In the genomic region with DNA sequence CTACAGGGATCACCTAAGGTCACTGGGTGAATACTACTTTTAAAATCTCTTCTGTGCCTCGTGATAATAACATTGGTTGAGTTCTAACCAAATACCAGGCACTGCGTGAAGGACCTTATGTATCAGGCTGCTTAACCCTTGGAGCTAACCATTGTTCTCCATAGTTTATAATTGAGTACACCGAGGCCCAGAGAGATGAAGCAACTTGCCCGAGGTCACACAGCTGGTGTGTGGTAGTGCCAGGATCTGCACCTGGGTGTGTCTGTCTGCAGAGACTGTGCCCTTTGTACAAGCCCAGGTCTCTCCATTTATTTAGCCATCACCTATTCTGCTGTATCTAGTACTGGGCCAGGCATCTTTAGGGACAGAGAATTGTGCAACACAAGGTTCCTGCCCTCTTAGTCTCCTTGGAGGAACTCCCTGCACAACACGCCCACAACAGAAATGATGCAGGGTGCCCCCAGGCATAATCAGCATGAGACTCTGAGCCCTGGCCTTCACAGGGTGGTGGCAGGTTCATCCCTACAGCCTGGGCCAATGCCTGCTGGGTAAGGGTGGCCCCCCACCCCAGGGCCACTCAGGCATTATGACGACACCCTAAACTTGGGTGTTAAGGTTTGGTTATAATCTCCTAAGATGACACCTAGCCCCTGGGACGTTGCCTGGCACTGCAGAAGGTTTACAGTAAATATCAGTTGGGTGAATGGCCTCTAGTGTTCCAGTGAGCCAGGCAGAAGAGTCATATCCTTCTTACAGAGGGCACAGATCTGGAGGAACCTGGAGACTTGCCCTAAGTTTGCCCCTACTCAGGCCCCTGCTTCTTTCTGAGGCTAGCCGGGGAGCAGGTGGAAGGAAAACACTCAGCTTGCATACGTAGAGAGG, we compare ENCODE assay signal across 9 cellular contexts.
DNase-seq lines count a peak whose midpoint lies in the region; ATAC-seq and TF ChIP-seq lines count a peak whose summit lies in the region.
"Had no signal": no experiment of that assay in that cellular context is flagged by ENCODE, and none has a peak within 500 bp of the region (broad histone marks: within the 10 kb centered on the region; RNA-seq: fewer than 3 reads in every experiment).

No MANE protein-coding gene starts in this region.

- H3K27me3 ChIP-seq in rectal smooth muscle tissue (ENCODE audit: control insufficient read depth, insufficient read depth, low read length), result no peaks in the 10 kb centered on the region

- H3K4me1 ChIP-seq in rectal smooth muscle tissue (ENCODE audit: control insufficient read depth, insufficient read depth, low read length), result peaks cover 7% of the 10 kb centered on the region

- DNase-seq in ELR (ENCODE audit: low read depth) (peak; percentile 66), SKM-1 treated with dmso at 0.1 percent for 144 hours (lab: John Stamatoyannopoulos, UW; ENCODE audit: unreplicated experiment) (peak; percentile 44), foreskin fibroblast (peak; percentile 72 to 91), HK-2 (ENCODE audit: unreplicated experiment) (no peak), NAMALWA (ENCODE audit: low spot score) (no peak), NCI-H446 (lab: John Stamatoyannopoulos, UW) (no peak)
- DNase-seq: NCI-H2107 had no signal

- no peak for ATAC-seq in HG03565 (IDR thresholded peaks at IDR 0.05; ENCODE audit: unreplicated experiment)

- no peaks in the 10 kb centered on the region for H3K36me3 ChIP-seq in rectal smooth muscle tissue (ENCODE audit: control insufficient read depth, insufficient read depth, low read length)

- H3K9ac ChIP-seq in rectal smooth muscle tissue (ENCODE audit: low read length), result no peak overlapping the region

- peak overlapping the region; percentile 12 for H3K27ac ChIP-seq in rectal smooth muscle tissue (ENCODE audit: low read depth, low read length)

- H3K4me3 ChIP-seq in foreskin fibroblast (ENCODE audit: low read depth in 1 of 2, low read length in 2 of 2), result peak overlapping the region in 1 of 2 donors; percentile 16
- H3K4me3 ChIP-seq in rectal smooth muscle tissue (ENCODE audit: low read length), result peak overlapping the region; percentile 63

- TF ChIP-seq CTCF in foreskin fibroblast (IDR thresholded peaks at IDR 0.05; ENCODE audit: low read depth, low read length), result no peak

Comparison
In these comparisons a context has a peak if more than half of its experiments do, and no peak if none do; other contexts are left out.
1. DNase-seq: peak in ELR (single experiment), SKM-1 treated with dmso at 0.1 percent for 144 hours (single experiment) and foreskin fibroblast (2 of 2); none in HK-2 (single experiment), NAMALWA (single experiment) and NCI-H446 (0 of 2).